16 cellular contexts compared by ENCODE assay signal in genomic region chrX:9522756-9523155, GRCh38.
"Had no signal": no experiment of that assay in that cellular context is flagged by ENCODE, and none has a peak within 500 bp of the region (broad histone marks: within the 10 kb centered on the region; RNA-seq: fewer than 3 reads in every experiment).

No MANE protein-coding gene starts in this region.

- H3K36me3 ChIP-seq: brain microvascular endothelial cell, gastrocnemius medialis, SJSA1, upper lobe of right lung had no signal

- H3K9me3 Mint-ChIP-seq: activated CD8-positive, alpha-beta T cell treated with anti-CD3 and anti-CD28 coated beads for 36 hours; activated T-helper 17 cell treated with anti-CD3 and anti-CD28 coated beads, Interleukin-2, amount 50 U/mL, for 72 hours had no signal

- H3K27ac Mint-ChIP-seq: activated CD8-positive, alpha-beta T cell treated with anti-CD3 and anti-CD28 coated beads for 36 hours; activated T-helper 17 cell treated with anti-CD3 and anti-CD28 coated beads, Interleukin-2, amount 50 U/mL, for 72 hours; progenitor cell of endocrine pancreas had no signal

- DNase-seq: activated CD4-positive, alpha-beta T cell treated with anti-CD3 and anti-CD28 coated beads for 4 hours; activated CD8-positive, alpha-beta T cell treated with anti-CD3 and anti-CD28 coated beads for 36 hours; activated naive CD4-positive, alpha-beta T cell treated with anti-CD3 and anti-CD28 coated beads, Interleukin-2, amount 50 U/mL, for 16 hours; amniotic stem cell; brain microvascular endothelial cell; dorsolateral prefrontal cortex; gastrocnemius medialis; right cardiac atrium; small intestine; substantia nigra; T-helper 9 cell; upper lobe of right lung had no signal

- ATAC-seq: activated CD8-positive, alpha-beta T cell treated with anti-CD3 and anti-CD28 coated beads for 36 hours; activated T-helper 17 cell treated with anti-CD3 and anti-CD28 coated beads, Interleukin-2, amount 50 U/mL, for 72 hours; esophagus mucosa; gastrocnemius medialis; upper lobe of right lung had no signal

- H3K9me3 ChIP-seq: gastrocnemius medialis, SJSA1, upper lobe of right lung had no signal

- H3K27me3 ChIP-seq: brain microvascular endothelial cell, gastrocnemius medialis, SJSA1, upper lobe of right lung had no signal

- H3K27me3 Mint-ChIP-seq: activated CD8-positive, alpha-beta T cell treated with anti-CD3 and anti-CD28 coated beads for 36 hours; activated T-helper 17 cell treated with anti-CD3 and anti-CD28 coated beads, Interleukin-2, amount 50 U/mL, for 72 hours; progenitor cell of endocrine pancreas had no signal

- H3K4me1 ChIP-seq: upper lobe of right lung had no signal

- H3K4me3 ChIP-seq: dorsolateral prefrontal cortex, gastrocnemius medialis, SJSA1, upper lobe of right lung had no signal

- H3K4me3 Mint-ChIP-seq: activated CD8-positive, alpha-beta T cell treated with anti-CD3 and anti-CD28 coated beads for 36 hours; activated T-helper 17 cell treated with anti-CD3 and anti-CD28 coated beads, Interleukin-2, amount 50 U/mL, for 72 hours had no signal

- H3K27ac ChIP-seq: brain microvascular endothelial cell, dorsolateral prefrontal cortex, gastrocnemius medialis, SJSA1, upper lobe of right lung had no signal
